Comparison of ENCODE assay signal across 19 cellular contexts in the genomic region with DNA sequence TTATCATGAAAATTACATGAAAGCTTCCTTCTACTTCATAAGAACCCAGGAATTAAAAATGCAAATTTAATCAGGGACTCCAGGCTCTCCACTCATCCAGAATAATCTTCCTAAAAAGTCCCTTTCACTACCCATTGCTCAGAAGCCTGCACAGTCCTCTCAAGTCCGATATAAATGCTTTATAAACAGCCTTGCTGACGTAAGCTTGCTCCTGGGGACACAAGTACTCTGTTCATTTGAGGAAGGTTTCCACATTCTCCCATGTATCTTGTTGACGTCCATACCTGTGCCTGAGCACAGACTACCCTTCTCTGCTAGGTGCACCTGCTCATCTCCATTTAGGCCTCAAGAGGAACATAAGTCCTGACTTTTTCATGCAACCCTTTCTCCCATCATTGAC. TPM values are rescaled to one million over a fixed set of nuclear protein-coding genes. Genes with fewer than 3 reads are reported as not detected.
"Had no signal": no experiment of that assay in that cellular context is flagged by ENCODE, and none has a peak within 500 bp of the region (broad histone marks: within the 10 kb centered on the region; RNA-seq: fewer than 3 reads in every experiment).

No MANE protein-coding gene starts in this region.

- H3K27me3 ChIP-seq: esophagus muscularis mucosa, tibial nerve, uterus had no signal

- ATAC-seq: psoas muscle had no signal

- H3K36me3 ChIP-seq: esophagus muscularis mucosa, tibial nerve, uterus had no signal

- DNase-seq: activated CD4-positive, CD25-positive, alpha-beta regulatory T cell treated with anti-CD3 and anti-CD28 coated beads, Interleukin-2, amount 50 U/mL, for 72 hours; activated CD8-positive, alpha-beta memory T cell treated with anti-CD3 and anti-CD28 coated beads for 24 hours; activated CD8-positive, alpha-beta memory T cell treated with anti-CD3 and anti-CD28 coated beads, Interleukin-2, amount 50 U/mL, for 48 hours; activated effector memory CD4-positive, alpha-beta T cell treated with anti-CD3 and anti-CD28 coated beads, Interleukin-2, amount 50 U/mL, for 16 hours; activated naive CD4-positive, alpha-beta T cell treated with anti-CD3 and anti-CD28 coated beads, Interleukin-2, amount 50 U/mL, for 16 hours; activated T-cell treated with anti-CD3 and anti-CD28 coated beads, Interleukin-2, amount 50 U/mL, for 48 hours; aorta; effector memory CD4-positive, alpha-beta T cell; hypothalamus; islet precursor cell; mammary epithelial cell; nephron progenitor cell; psoas muscle; stimulated activated naive CD4-positive, alpha-beta T cell; uterus had no signal

- H3K4me3 ChIP-seq: esophagus muscularis mucosa, psoas muscle, tibial nerve, uterus had no signal

- H3K27ac ChIP-seq: esophagus muscularis mucosa, psoas muscle, tibial nerve, uterus had no signal

- H3K9me3 ChIP-seq: esophagus muscularis mucosa, psoas muscle, tibial nerve, uterus had no signal

- H3K4me1 ChIP-seq: psoas muscle, uterus had no signal

RNA-seq across cellular contexts. Expression of gene SLC1A3, which starts 35.7 kb away (rescaled TPM):
- total RNA-seq: endothelial cell of umbilical vein; T-helper 1 cell treated with Interleukin-12 subunit alpha and Interleukin-12 subunit beta and Interleukin-4 antibody, amounts not matched to agents 30 ng/mL and 1 ng/mL, for 36 hours had no signal
